Comparison of ENCODE assay signal across 8 cellular contexts in the genomic region with DNA sequence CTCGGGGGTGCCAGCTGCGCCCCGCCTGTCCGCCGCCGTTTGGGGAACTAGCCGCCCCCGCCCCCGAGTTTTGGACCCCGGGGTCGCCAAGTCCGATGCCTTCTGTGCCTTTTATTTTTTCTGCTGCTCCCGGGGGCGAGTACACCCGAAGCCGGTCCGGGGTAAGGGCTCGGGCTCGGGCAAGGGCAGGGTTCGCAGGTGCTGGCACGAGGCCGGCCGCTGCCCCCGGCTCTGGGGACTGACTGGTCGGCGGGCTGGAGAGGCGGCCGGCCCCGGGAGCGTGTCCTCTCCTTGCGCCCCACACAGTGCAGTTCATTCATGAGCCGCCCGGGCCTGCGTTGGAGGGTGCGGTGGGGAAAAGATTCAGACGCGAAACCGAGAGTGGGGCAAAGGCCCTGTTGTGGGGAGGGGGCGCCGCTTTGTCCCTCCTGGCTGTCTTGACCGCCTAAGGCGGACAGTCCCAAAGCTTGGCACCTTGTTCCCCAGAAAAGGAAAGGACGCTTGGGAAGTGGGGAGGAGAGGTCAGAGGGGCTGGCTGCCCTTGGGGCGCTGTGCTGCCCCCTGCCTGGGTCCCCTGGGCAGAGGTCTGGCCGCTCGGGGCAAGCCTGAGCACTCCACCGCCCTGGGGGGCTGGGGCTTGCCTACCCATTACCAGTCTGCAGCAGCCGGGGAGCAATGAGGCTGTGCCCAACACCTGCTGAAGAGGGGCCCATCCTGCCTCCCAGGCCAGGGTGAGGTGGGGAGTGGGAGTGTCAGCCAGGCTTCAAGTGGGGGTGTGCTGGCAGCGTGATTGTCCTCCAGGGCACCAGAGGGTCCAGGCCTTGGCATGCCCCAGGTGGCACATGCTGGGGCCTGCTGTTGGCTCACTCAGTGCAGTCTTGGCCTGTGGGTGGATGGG. TPM values are rescaled to one million over a fixed set of nuclear protein-coding genes. Genes with fewer than 3 reads are reported as not detected.
DNase-seq lines count a peak whose midpoint lies in the region; ATAC-seq and TF ChIP-seq lines count a peak whose summit lies in the region.

No MANE protein-coding gene starts in this region.

- intact Hi-C loops in activated T-helper 1 cell treated with anti-CD3 and anti-CD28 coated beads, Interleukin-12 subunit alpha, Interleukin-12 subunit beta, Interleukin-2, Interleukin-4 antibody, amounts not matched to agents 30 ng/mL and 10 ng/mL and 1 ng/mL, durations not matched to agents 14 hours and 24 hours and 36 hours (cut with micrococcal nuclease), result loop anchor here (10.0 kb wide), 1 partner anchor 1353 kb away; no protein-coding TSS in a partner anchor

- H3K27me3 Mint-ChIP-seq in IgD-negative memory B cell, result peaks cover 1% of the 10 kb centered on the region
- no peaks in the 10 kb centered on the region for H3K27me3 Mint-ChIP-seq in activated T-helper 1 cell treated with anti-CD3 and anti-CD28 coated beads, Interleukin-12 subunit alpha, Interleukin-12 subunit beta, Interleukin-2, Interleukin-4 antibody, amounts not matched to agents 30 ng/mL and 10 ng/mL and 1 ng/mL, durations not matched to agents 14 hours and 24 hours and 36 hours (ENCODE audit: insufficient read depth)

- TF ChIP-seq CTCF in omental fat pad (IDR thresholded peaks at IDR 0.05), result no peak

- DNase-seq in SKM-1 (lab: John Stamatoyannopoulos, UW; ENCODE audit: unreplicated experiment) (peak; percentile 22), SKM-1 treated with dmso at 0.1 percent for 144 hours (lab: John Stamatoyannopoulos, UW; ENCODE audit: unreplicated experiment) (no peak), globus pallidus (ENCODE audit: low spot score) (peak; percentile 29), omental fat pad (ENCODE audit: low spot score) (peak; percentile 50)
- no peak for DNase-seq in activated T-helper 1 cell treated with anti-CD3 and anti-CD28 coated beads, Interleukin-12 subunit alpha, Interleukin-12 subunit beta, Interleukin-2, Interleukin-4 antibody, amounts not matched to agents 30 ng/mL and 10 ng/mL and 1 ng/mL, durations not matched to agents 14 hours and 24 hours and 36 hours (ENCODE audit: low spot score)

- H3K27ac Mint-ChIP-seq in IgD-negative memory B cell, result peak overlapping the region; percentile 47 to 88 (median 85)
- peak overlapping the region; percentile 49 for H3K27ac Mint-ChIP-seq in activated T-helper 1 cell treated with anti-CD3 and anti-CD28 coated beads, Interleukin-12 subunit alpha, Interleukin-12 subunit beta, Interleukin-2, Interleukin-4 antibody, amounts not matched to agents 30 ng/mL and 10 ng/mL and 1 ng/mL, durations not matched to agents 14 hours and 24 hours and 36 hours

- H3K9me3 Mint-ChIP-seq in IgD-negative memory B cell, result no peaks in the 10 kb centered on the region
- H3K9me3 Mint-ChIP-seq in activated T-helper 1 cell treated with anti-CD3 and anti-CD28 coated beads, Interleukin-12 subunit alpha, Interleukin-12 subunit beta, Interleukin-2, Interleukin-4 antibody, amounts not matched to agents 30 ng/mL and 10 ng/mL and 1 ng/mL, durations not matched to agents 14 hours and 24 hours and 36 hours, result no peaks in the 10 kb centered on the region

- H3K4me1 Mint-ChIP-seq in IgD-negative memory B cell, result peaks cover 31 to 38% (median 37%) of the 10 kb centered on the region in 3 donors
- H3K4me1 Mint-ChIP-seq in activated T-helper 1 cell treated with anti-CD3 and anti-CD28 coated beads, Interleukin-12 subunit alpha, Interleukin-12 subunit beta, Interleukin-2, Interleukin-4 antibody, amounts not matched to agents 30 ng/mL and 10 ng/mL and 1 ng/mL, durations not matched to agents 14 hours and 24 hours and 36 hours (ENCODE audit: low read depth), result peaks cover 41% of the 10 kb centered on the region

- peak overlapping the region; percentile 77 to 99 (median 90) for H3K4me3 Mint-ChIP-seq in IgD-negative memory B cell
- peak overlapping the region; percentile 81 for H3K4me3 Mint-ChIP-seq in activated T-helper 1 cell treated with anti-CD3 and anti-CD28 coated beads, Interleukin-12 subunit alpha, Interleukin-12 subunit beta, Interleukin-2, Interleukin-4 antibody, amounts not matched to agents 30 ng/mL and 10 ng/mL and 1 ng/mL, durations not matched to agents 14 hours and 24 hours and 36 hours

- no peak for ATAC-seq in omental fat pad (ENCODE audit: low FRiP score)
- ATAC-seq in HG03342 (IDR thresholded peaks at IDR 0.05; ENCODE audit: unreplicated experiment), result no peak
- no peak for ATAC-seq in HG02588 (IDR thresholded peaks at IDR 0.05; ENCODE audit: unreplicated experiment)

- H3K36me3 Mint-ChIP-seq in IgD-negative memory B cell, result no peaks in the 10 kb centered on the region
- peaks cover 18% of the 10 kb centered on the region for H3K36me3 Mint-ChIP-seq in activated T-helper 1 cell treated with anti-CD3 and anti-CD28 coated beads, Interleukin-12 subunit alpha, Interleukin-12 subunit beta, Interleukin-2, Interleukin-4 antibody, amounts not matched to agents 30 ng/mL and 10 ng/mL and 1 ng/mL, durations not matched to agents 14 hours and 24 hours and 36 hours (ENCODE audit: low read depth)

RNA-seq across cellular contexts. Expression of gene TMEM63B, which starts 0.9 kb away (rescaled TPM):
- polyA plus RNA-seq in IgD-negative memory B cell, result 2.8 TPM
- total RNA-seq in activated T-helper 1 cell treated with anti-CD3 and anti-CD28 coated beads, Interleukin-12 subunit alpha, Interleukin-12 subunit beta, Interleukin-2, Interleukin-4 antibody, amounts not matched to agents 30 ng/mL and 10 ng/mL and 1 ng/mL, durations not matched to agents 14 hours and 24 hours and 36 hours, result 17.0 and 20.7 TPM in 2 replicates
- 10 to 100 TPM; 17.0 to 23.4 (median 20.6) TPM for total RNA-seq in omental fat pad

RNA-seq across cellular contexts. Expression of gene MRPL14, which starts 1.0 kb away (rescaled TPM):
- 70.6 TPM for polyA plus RNA-seq in IgD-negative memory B cell
- total RNA-seq in activated T-helper 1 cell treated with anti-CD3 and anti-CD28 coated beads, Interleukin-12 subunit alpha, Interleukin-12 subunit beta, Interleukin-2, Interleukin-4 antibody, amounts not matched to agents 30 ng/mL and 10 ng/mL and 1 ng/mL, durations not matched to agents 14 hours and 24 hours and 36 hours, result 62.6 and 68.6 TPM in 2 replicates
- total RNA-seq in omental fat pad, result 10 to 100 TPM; 29.2 to 36.3 (median 35.5) TPM

RNA-seq across cellular contexts. Expression of gene CAPN11, which starts 30.4 kb away (rescaled TPM):
- not detected for polyA plus RNA-seq in IgD-negative memory B cell
- total RNA-seq in activated T-helper 1 cell treated with anti-CD3 and anti-CD28 coated beads, Interleukin-12 subunit alpha, Interleukin-12 subunit beta, Interleukin-2, Interleukin-4 antibody, amounts not matched to agents 30 ng/mL and 10 ng/mL and 1 ng/mL, durations not matched to agents 14 hours and 24 hours and 36 hours, result not detected in 2 replicates
- total RNA-seq in omental fat pad, result 1 to 10 TPM in 3 of 4 donors, under 1 TPM in 1; 0.09 to 8.4 (median 3.3) TPM

Comparison
In these comparisons a context has a peak if more than half of its experiments do, and no peak if none do; other contexts are left out.
1. DNase-seq: peak in SKM-1 (single experiment), globus pallidus (single experiment) and omental fat pad (single experiment); none in SKM-1 treated with dmso at 0.1 percent for 144 hours (single experiment) and activated T-helper 1 cell treated with anti-CD3 and anti-CD28 coated beads, Interleukin-12 subunit alpha, Interleukin-12 subunit beta, Interleukin-2, Interleukin-4 antibody, amounts not matched to agents 30 ng/mL and 10 ng/mL and 1 ng/mL, durations not matched to agents 14 hours and 24 hours and 36 hours (single experiment).